ENCODE assay signal across 1 cellular context in genomic region chr4:6732441-6733357, GRCh38.
TF ChIP-seq lines count a peak whose summit lies in the region.

No MANE protein-coding gene starts in this region.

TF ChIP-seq in K562, 482 proteins besides CTCF, POLR2A, EP300 and RAD21 (continued from another document and continues in another):
- TF ChIP-seq AFF4 (CRISPR knock-in tag; IDR thresholded peaks at IDR 0.05) (0 out of 2 replicates have a peak, but pooled peaks have one; percentile 64), STAG1 (CRISPR knock-in tag; IDR thresholded peaks at IDR 0.05; ENCODE audit: borderline replicate concordance) (no peak), PPARD (CRISPR knock-in tag; IDR thresholded peaks at IDR 0.05) (no peak), THRAP3 (IDR thresholded peaks at IDR 0.05; ENCODE audit: borderline replicate concordance) (no peak), MAFK (IDR thresholded peaks at IDR 0.05; ENCODE audit: low read length) (peak; percentile 97), GTF3C2 (IDR thresholded peaks at IDR 0.05; ENCODE audit: borderline replicate concordance, extremely low read depth, insufficient read length) (no peak), ZNF668 (CRISPR knock-in tag; IDR thresholded peaks at IDR 0.05) (0 out of 2 replicates have a peak, but pooled peaks have one; percentile 42), ZFP1 (CRISPR knock-in tag; IDR thresholded peaks at IDR 0.05) (no peak), NRF1 (conservative IDR thresholded peaks at IDR 0.05 in 1 of 2, IDR thresholded peaks at IDR 0.05 in 1 of 2) (peak; percentile 32 to 48; a peak in 2 of 4 replicates), EWSR1 (IDR thresholded peaks at IDR 0.05; ENCODE audit: borderline replicate concordance, low read depth, partially characterized antibody) (no peak), ZNF518B (CRISPR knock-in tag; IDR thresholded peaks at IDR 0.05) (no peak), KLF1 (tag; IDR thresholded peaks at IDR 0.05) (no peak), ZNF41 (CRISPR knock-in tag; conservative IDR thresholded peaks at IDR 0.05) (no peak; the same call in 1 of the 2 replicates), ZNF639 (CRISPR knock-in tag; conservative IDR thresholded peaks at IDR 0.05 in 1 of 2, IDR thresholded peaks at IDR 0.05 in 1 of 2) (peak in 1 of 2 experiments; percentile 84; a peak in 2 of 4 replicates), YY1 (IDR thresholded peaks at IDR 0.05; ENCODE audit: borderline replicate concordance in 1 of 3, control insufficient read depth in 1 of 3, extremely low read depth in 1 of 3, insufficient read depth in 3 of 3, insufficient read length in 1 of 3, insufficient replicate concordance in 2 of 3, low read depth in 1 of 3, low read length in 2 of 3) (peak in 1 of 3 experiments; percentile 78), HDAC1 (IDR thresholded peaks at IDR 0.05) (peak in 1 of 2 experiments; percentile 48; a peak in 2 of 4 replicates), POU5F1 (IDR thresholded peaks at IDR 0.05; ENCODE audit: borderline replicate concordance, low read depth, low read length, partially characterized antibody) (no peak), KDM2B (CRISPR knock-in tag; IDR thresholded peaks at IDR 0.05) (peak; percentile 55; the same call in 1 of the 2 replicates), SIN3B (IDR thresholded peaks at IDR 0.05; ENCODE audit: low read depth) (no peak), ZNF766 (CRISPR knock-in tag; conservative IDR thresholded peaks at IDR 0.05) (peak; percentile 69; the same call in 1 of the 2 replicates), PRDM10 (IDR thresholded peaks at IDR 0.05; ENCODE audit: partially characterized antibody) (peak; percentile 34), TCF3 (CRISPR knock-in tag; IDR thresholded peaks at IDR 0.05) (peak; percentile 80), CREB1 (IDR thresholded peaks at IDR 0.05) (no peak), CREB1 (CRISPR knock-in tag; IDR thresholded peaks at IDR 0.05) (0 out of 2 replicates have a peak, but pooled peaks have one; percentile 18), PHF8 (IDR thresholded peaks at IDR 0.05; ENCODE audit: borderline replicate concordance, low read length) (peak; percentile 48; the same call in 1 of the 2 replicates), PCBP2 (IDR thresholded peaks at IDR 0.05; ENCODE audit: low read depth, low read length, poor library complexity, severe bottlenecking) (no peak), BRCA1 (IDR thresholded peaks at IDR 0.05) (no peak), BRCA1 (CRISPR knock-in tag; IDR thresholded peaks at IDR 0.05) (no peak), TAF9B (IDR thresholded peaks at IDR 0.05; ENCODE audit: partially characterized antibody) (peak; percentile 91), ZNF212 (CRISPR knock-in tag; IDR thresholded peaks at IDR 0.05) (no peak), RBM14 (IDR thresholded peaks at IDR 0.05; ENCODE audit: borderline replicate concordance, insufficient read depth, low read depth, low read length) (no peak), ELF4 (CRISPR knock-in tag; IDR thresholded peaks at IDR 0.05) (no peak), CAMTA2 (CRISPR knock-in tag; conservative IDR thresholded peaks at IDR 0.05) (no peak), ARNT (IDR thresholded peaks at IDR 0.05) (no peak), ZNF76 (CRISPR knock-in tag; IDR thresholded peaks at IDR 0.05; ENCODE audit: borderline replicate concordance) (peak; percentile 43), HNRNPLL (IDR thresholded peaks at IDR 0.05; ENCODE audit: low read depth, low read length, poor library complexity, severe bottlenecking) (no peak), CEBPG (CRISPR knock-in tag; IDR thresholded peaks at IDR 0.05) (0 out of 2 replicates have a peak, but pooled peaks have one; percentile 16), CEBPG (tag; conservative IDR thresholded peaks at IDR 0.05 in 1 of 2, IDR thresholded peaks at IDR 0.05 in 1 of 2) (no peak), TFAP4 (CRISPR knock-in tag; IDR thresholded peaks at IDR 0.05; ENCODE audit: borderline replicate concordance) (peak; percentile 98), XRCC4 (IDR thresholded peaks at IDR 0.05; ENCODE audit: extremely low read depth, insufficient read depth, insufficient read length) (no peak), SIN3A (IDR thresholded peaks at IDR 0.05; ENCODE audit: borderline replicate concordance in 2 of 2, control insufficient read depth in 1 of 2, low read depth in 2 of 2, low read length in 2 of 2) (0 out of 4 replicates have a peak, but pooled peaks of 1 of the 2 experiments have one; percentile 44), SAP30 (IDR thresholded peaks at IDR 0.05; ENCODE audit: borderline replicate concordance, insufficient read depth, low read depth, low read length, poor library complexity, severe bottlenecking) (no peak), THRA (IDR thresholded peaks at IDR 0.05) (no peak), MITF (IDR thresholded peaks at IDR 0.05) (no peak)
